Comparison of ENCODE assay signal across 17 cellular contexts in genomic region chr4:142493255-142493976, GRCh38.
DNase-seq lines count a peak whose midpoint lies in the region; ATAC-seq and TF ChIP-seq lines count a peak whose summit lies in the region.
"Had no signal": no experiment of that assay in that cellular context is flagged by ENCODE, and none has a peak within 500 bp of the region (broad histone marks: within the 10 kb centered on the region; RNA-seq: fewer than 3 reads in every experiment).

No MANE protein-coding gene starts in this region.

- CTCF ChIA-PET in activated naive CD4-positive, alpha-beta T cell treated with anti-CD3 and anti-CD28 coated beads for 36 hours (lab: Charles Lee): interaction anchor here (0.6 to 0.9 kb wide), 2 partner anchors 9 to 12 kb away, joined by 3 read pairs; no protein-coding TSS in a partner anchor
- CTCF ChIA-PET in T-cell (lab: Charles Lee): no interaction called here

- ATAC-seq in foreskin keratinocyte (peak; percentile 32), T-cell (replicated peaks in 1 of 4) (no peak)

- no peaks in the 10 kb centered on the region for H3K9me3 ChIP-seq in BE2C
- H3K9me3 ChIP-seq: BLaER1, SJSA1 had no signal

- peaks cover 5% of the 10 kb centered on the region for H3K36me3 Mint-ChIP-seq in activated naive CD4-positive, alpha-beta T cell treated with anti-CD3 and anti-CD28 coated beads, Interleukin-2, amount 50 U/mL, for 24 hours
- peaks cover 5% of the 10 kb centered on the region for H3K36me3 Mint-ChIP-seq in activated naive CD4-positive, alpha-beta T cell treated with anti-CD3 and anti-CD28 coated beads for 36 hours (ENCODE audit: low read depth)
- peaks cover 17% of the 10 kb centered on the region for H3K36me3 Mint-ChIP-seq in T-cell

- H3K4me3 Mint-ChIP-seq in activated naive CD4-positive, alpha-beta T cell treated with anti-CD3 and anti-CD28 coated beads, Interleukin-2, amount 50 U/mL, for 24 hours: no peak overlapping the region
- no peak overlapping the region for H3K4me3 Mint-ChIP-seq in activated naive CD4-positive, alpha-beta T cell treated with anti-CD3 and anti-CD28 coated beads for 36 hours
- no peak overlapping the region for H3K4me3 Mint-ChIP-seq in T-cell
- H3K4me3 Mint-ChIP-seq: CD8-positive, alpha-beta memory T cell; HFFc6 had no signal

- peaks cover 17% of the 10 kb centered on the region for H3K9me3 Mint-ChIP-seq in activated naive CD4-positive, alpha-beta T cell treated with anti-CD3 and anti-CD28 coated beads, Interleukin-2, amount 50 U/mL, for 24 hours
- H3K9me3 Mint-ChIP-seq in activated naive CD4-positive, alpha-beta T cell treated with anti-CD3 and anti-CD28 coated beads for 36 hours: peaks cover 13% of the 10 kb centered on the region
- H3K9me3 Mint-ChIP-seq in T-cell: peaks cover 4 to 12% (median 5%) of the 10 kb centered on the region in 3 donors
- H3K9me3 Mint-ChIP-seq: HFFc6 had no signal

- no peak for TF ChIP-seq CTCF in foreskin keratinocyte (conservative IDR thresholded peaks at IDR 0.05)
- no peak for TF ChIP-seq CTCF in BE2C (IDR thresholded peaks at IDR 0.05; ENCODE audit: low read depth, low read length)

- H3K27ac ChIP-seq in foreskin keratinocyte: no peak overlapping the region
- H3K27ac ChIP-seq: 22Rv1, BLaER1, SJSA1 had no signal

- no peaks in the 10 kb centered on the region for H3K27me3 ChIP-seq in foreskin keratinocyte
- no peaks in the 10 kb centered on the region for H3K27me3 ChIP-seq in BE2C
- H3K27me3 ChIP-seq: BLaER1, SJSA1 had no signal

- H3K4me3 ChIP-seq in BE2C (ENCODE audit: low read depth, low read length): no peak overlapping the region
- H3K4me3 ChIP-seq: BLaER1, SJSA1 had no signal

- intact Hi-C loops in activated naive CD4-positive, alpha-beta T cell treated with anti-CD3 and anti-CD28 coated beads for 36 hours (cut with micrococcal nuclease): no loop called here

- H3K4me1 Mint-ChIP-seq in activated naive CD4-positive, alpha-beta T cell treated with anti-CD3 and anti-CD28 coated beads, Interleukin-2, amount 50 U/mL, for 24 hours: peaks cover 4% of the 10 kb centered on the region
- peaks cover 2% of the 10 kb centered on the region for H3K4me1 Mint-ChIP-seq in activated naive CD4-positive, alpha-beta T cell treated with anti-CD3 and anti-CD28 coated beads for 36 hours (ENCODE audit: low read depth)
- H3K4me1 Mint-ChIP-seq in T-cell: peaks cover 0 to 2% (median 0%) of the 10 kb centered on the region in 3 donors

- no peaks in the 10 kb centered on the region for H3K4me1 ChIP-seq in foreskin keratinocyte
- H3K4me1 ChIP-seq in BE2C: no peaks in the 10 kb centered on the region
- H3K4me1 ChIP-seq: BLaER1, SJSA1 had no signal

- POLR2A ChIA-PET in T-cell (lab: Charles Lee): interaction anchor here in 1 of 2 donors (0.6 kb wide), 1 partner anchor 147 kb away, joined by 3 read pairs; no protein-coding TSS in a partner anchor

- no peaks in the 10 kb centered on the region for H3K27me3 Mint-ChIP-seq in activated naive CD4-positive, alpha-beta T cell treated with anti-CD3 and anti-CD28 coated beads, Interleukin-2, amount 50 U/mL, for 24 hours
- no peaks in the 10 kb centered on the region for H3K27me3 Mint-ChIP-seq in activated naive CD4-positive, alpha-beta T cell treated with anti-CD3 and anti-CD28 coated beads for 36 hours (ENCODE audit: low read depth)
- no peaks in the 10 kb centered on the region for H3K27me3 Mint-ChIP-seq in T-cell
- H3K27me3 Mint-ChIP-seq: CD8-positive, alpha-beta memory T cell had no signal

- no peak for DNase-seq in activated naive CD4-positive, alpha-beta T cell treated with anti-CD3 and anti-CD28 coated beads for 36 hours
- DNase-seq in amniotic epithelial cell (ENCODE audit: low read depth) (peak; percentile 30), foreskin keratinocyte (no peak), OCI-M2 (lab: John Stamatoyannopoulos, UW; ENCODE audit: unreplicated experiment) (no peak), BE2C (no peak), T-cell (no peak), NCI-H2171 treated with DMSO at 0.1 percent for 48 hours (lab: John Stamatoyannopoulos, UW) (no peak)
- DNase-seq: CD8-positive, alpha-beta memory T cell; DMS79; HFFc6; NCI-H1105 treated with DMSO at 0.1 percent for 48 hours; NCI-H187 treated with DMSO at 0.1 percent for 48 hours; NCI-H82 had no signal

- H3K36me3 ChIP-seq in BE2C: no peaks in the 10 kb centered on the region
- H3K36me3 ChIP-seq: BLaER1, SJSA1 had no signal

- peak overlapping the region; percentile 80 for H3K27ac Mint-ChIP-seq in activated naive CD4-positive, alpha-beta T cell treated with anti-CD3 and anti-CD28 coated beads, Interleukin-2, amount 50 U/mL, for 24 hours
- H3K27ac Mint-ChIP-seq in activated naive CD4-positive, alpha-beta T cell treated with anti-CD3 and anti-CD28 coated beads for 36 hours: no peak overlapping the region
- H3K27ac Mint-ChIP-seq in T-cell: no peak overlapping the region
- H3K27ac Mint-ChIP-seq: CD8-positive, alpha-beta memory T cell; HFFc6 had no signal
